Comparison of ENCODE assay signal across 16 cellular contexts in genomic region chr9:335373-335772, GRCh38.
DNase-seq lines count a peak whose midpoint lies in the region; ATAC-seq and TF ChIP-seq lines count a peak whose summit lies in the region.
"Had no signal": no experiment of that assay in that cellular context is flagged by ENCODE, and none has a peak within 500 bp of the region (broad histone marks: within the 10 kb centered on the region; RNA-seq: fewer than 3 reads in every experiment).

No MANE protein-coding gene starts in this region.

- no peaks in the 10 kb centered on the region for H3K9me3 ChIP-seq in T-helper 17 cell (ENCODE audit: control insufficient read depth, low read length, poor library complexity, severe bottlenecking)
- H3K9me3 ChIP-seq in naive thymus-derived CD4-positive, alpha-beta T cell (ENCODE audit: control insufficient read depth in 2 of 3, low read length in 3 of 3): no peaks in the 10 kb centered on the region
- H3K9me3 ChIP-seq: Peyer's patch had no signal

- CTCF ChIA-PET in naive thymus-derived CD4-positive, alpha-beta T cell (lab: Charles Lee): interaction anchor here (1.2 kb wide), 1 partner anchor 159 kb away, joined by 3 read pairs; no protein-coding TSS in a partner anchor

- no peaks in the 10 kb centered on the region for H3K27me3 Mint-ChIP-seq in T-helper 1 cell treated with Interleukin-12 subunit alpha and Interleukin-12 subunit beta and Interleukin-4 antibody, amounts not matched to agents 30 μg/mL and 1 μg/mL, for 36 hours (ENCODE audit: low read depth)
- no peaks in the 10 kb centered on the region for H3K27me3 Mint-ChIP-seq in T-helper 17 cell
- no peaks in the 10 kb centered on the region for H3K27me3 Mint-ChIP-seq in naive thymus-derived CD4-positive, alpha-beta T cell
- H3K27me3 Mint-ChIP-seq in endothelial cell (ENCODE audit: unreplicated experiment): no peaks in the 10 kb centered on the region

- intact Hi-C loops in naive thymus-derived CD4-positive, alpha-beta T cell (cut with micrococcal nuclease): loop anchor here in 1 of 2 donors (10.0 kb wide), 1 partner anchor 89 kb away; no protein-coding TSS in a partner anchor

- H3K27ac ChIP-seq in naive thymus-derived CD4-positive, alpha-beta T cell (ENCODE audit: low read depth, low read length): no peak overlapping the region
- H3K27ac ChIP-seq: Peyer's patch had no signal

- peak overlapping the region; percentile 1 for H3K4me3 Mint-ChIP-seq in T-helper 1 cell treated with Interleukin-12 subunit alpha and Interleukin-12 subunit beta and Interleukin-4 antibody, amounts not matched to agents 30 μg/mL and 1 μg/mL, for 36 hours
- no peak overlapping the region for H3K4me3 Mint-ChIP-seq in T-helper 17 cell
- H3K4me3 Mint-ChIP-seq in naive thymus-derived CD4-positive, alpha-beta T cell: peak overlapping the region in 7 of 10 donors; percentile 22 to 66 (median 47)
- H3K4me3 Mint-ChIP-seq in endothelial cell (ENCODE audit: unreplicated experiment): no peak overlapping the region

- no peak overlapping the region for H3K4me3 ChIP-seq in naive thymus-derived CD4-positive, alpha-beta T cell (ENCODE audit: low read length)
- H3K4me3 ChIP-seq: Peyer's patch had no signal

- no peak for DNase-seq in T-helper 1 cell
- no peak for DNase-seq in activated naive CD4-positive, alpha-beta T cell treated with anti-CD3 and anti-CD28 coated beads, Interleukin-2, amount 50 U/mL, for 72 hours (ENCODE audit: low spot score in 2 of 2)
- no peak for DNase-seq in activated naive CD4-positive, alpha-beta T cell treated with Interleukin-2 at 50 U/mL for 16 hours
- DNase-seq in T-helper 17 cell: no peak
- DNase-seq in naive thymus-derived CD4-positive, alpha-beta T cell: peak in 5 of 9 donors; percentile 6 to 31 (median 22)
- no peak for DNase-seq in EL
- no peak for DNase-seq in endothelial cell (ENCODE audit: low spot score)
- DNase-seq: 8988T, C1 segment of cervical spinal cord, Calu3, NCI-H1436 treated with DMSO at 0.1 percent for 48 hours, NCI-H2081, NCI-H510A treated with DMSO at 0.1 percent for 48 hours, Peyer's patch had no signal

- no peaks in the 10 kb centered on the region for H3K9me3 Mint-ChIP-seq in T-helper 1 cell treated with Interleukin-12 subunit alpha and Interleukin-12 subunit beta and Interleukin-4 antibody, amounts not matched to agents 30 μg/mL and 1 μg/mL, for 36 hours
- no peaks in the 10 kb centered on the region for H3K9me3 Mint-ChIP-seq in activated naive CD4-positive, alpha-beta T cell treated with anti-CD3 and anti-CD28 coated beads, Interleukin-2, amount 50 U/mL, for 72 hours
- no peaks in the 10 kb centered on the region for H3K9me3 Mint-ChIP-seq in naive thymus-derived CD4-positive, alpha-beta T cell
- H3K9me3 Mint-ChIP-seq in endothelial cell (ENCODE audit: unreplicated experiment): no peaks in the 10 kb centered on the region

- peaks cover 50 to 95% (median 53%) of the 10 kb centered on the region in 3 experiments for H3K36me3 ChIP-seq in naive thymus-derived CD4-positive, alpha-beta T cell (ENCODE audit: control insufficient read depth in 2 of 3, insufficient read depth in 3 of 3, low read length in 3 of 3)

- peak overlapping the region; percentile 75 for H3K27ac Mint-ChIP-seq in T-helper 1 cell treated with Interleukin-12 subunit alpha and Interleukin-12 subunit beta and Interleukin-4 antibody, amounts not matched to agents 30 μg/mL and 1 μg/mL, for 36 hours
- peak overlapping the region; percentile 13 to 14 for H3K27ac Mint-ChIP-seq in activated naive CD4-positive, alpha-beta T cell treated with anti-CD3 and anti-CD28 coated beads, Interleukin-2, amount 50 U/mL, for 72 hours
- H3K27ac Mint-ChIP-seq in T-helper 17 cell (peak overlapping the region; percentile 90), endothelial cell (ENCODE audit: unreplicated experiment) (no peak overlapping the region)
- H3K27ac Mint-ChIP-seq in naive thymus-derived CD4-positive, alpha-beta T cell: peak overlapping the region; percentile 43 to 92 (median 72)

- peaks cover 0 to 8% of the 10 kb centered on the region in 2 donors for H3K4me1 ChIP-seq in naive thymus-derived CD4-positive, alpha-beta T cell (ENCODE audit: control insufficient read depth in 2 of 2, insufficient read depth in 2 of 2, low read length in 2 of 2)
- H3K4me1 ChIP-seq: Peyer's patch had no signal

- H3K4me1 Mint-ChIP-seq in T-helper 1 cell treated with Interleukin-12 subunit alpha and Interleukin-12 subunit beta and Interleukin-4 antibody, amounts not matched to agents 30 μg/mL and 1 μg/mL, for 36 hours (ENCODE audit: low read depth): peaks cover 10% of the 10 kb centered on the region
- H3K4me1 Mint-ChIP-seq in T-helper 17 cell: peaks cover 6% of the 10 kb centered on the region
- peaks cover 13 to 42% (median 25%) of the 10 kb centered on the region in 7 donors for H3K4me1 Mint-ChIP-seq in naive thymus-derived CD4-positive, alpha-beta T cell
- H3K4me1 Mint-ChIP-seq in endothelial cell (ENCODE audit: unreplicated experiment): no peaks in the 10 kb centered on the region

- TF ChIP-seq CTCF in endothelial cell (IDR thresholded peaks at IDR 0.05; ENCODE audit: unreplicated experiment): no peak

- H3K27me3 ChIP-seq in naive thymus-derived CD4-positive, alpha-beta T cell (ENCODE audit: control insufficient read depth in 2 of 2, insufficient read depth in 2 of 2, low read length in 2 of 2): no peaks in the 10 kb centered on the region
- H3K27me3 ChIP-seq: Peyer's patch had no signal

- ATAC-seq in activated naive CD4-positive, alpha-beta T cell treated with anti-CD3 and anti-CD28 coated beads, Interleukin-2, amount 50 U/mL, for 72 hours: no peak
- ATAC-seq in T-helper 17 cell: peak; percentile 65
- ATAC-seq in naive thymus-derived CD4-positive, alpha-beta T cell: peak; percentile 50
- ATAC-seq: HCT116 had no signal

- POLR2A ChIA-PET in naive thymus-derived CD4-positive, alpha-beta T cell (lab: Charles Lee): no interaction called here

- H3K36me3 Mint-ChIP-seq in T-helper 1 cell treated with Interleukin-12 subunit alpha and Interleukin-12 subunit beta and Interleukin-4 antibody, amounts not matched to agents 30 μg/mL and 1 μg/mL, for 36 hours (ENCODE audit: low read depth): peaks cover 69% of the 10 kb centered on the region
- peaks cover 11 to 40% of the 10 kb centered on the region in 2 donors for H3K36me3 Mint-ChIP-seq in activated naive CD4-positive, alpha-beta T cell treated with anti-CD3 and anti-CD28 coated beads, Interleukin-2, amount 50 U/mL, for 72 hours
- peaks cover 10% of the 10 kb centered on the region for H3K36me3 Mint-ChIP-seq in T-helper 17 cell (ENCODE audit: low read depth)
- H3K36me3 Mint-ChIP-seq in naive thymus-derived CD4-positive, alpha-beta T cell: peaks cover 22 to 72% (median 47%) of the 10 kb centered on the region in 5 donors
- no peaks in the 10 kb centered on the region for H3K36me3 Mint-ChIP-seq in endothelial cell (ENCODE audit: low read depth, unreplicated experiment)

Comparison
In these comparisons a context has a peak if more than half of its experiments do, and no peak if none do; other contexts are left out.
1. H3K4me3 Mint-ChIP-seq: peak in T-helper 1 cell treated with Interleukin-12 subunit alpha and Interleukin-12 subunit beta and Interleukin-4 antibody, amounts not matched to agents 30 μg/mL and 1 μg/mL, for 36 hours (single experiment) and naive thymus-derived CD4-positive, alpha-beta T cell (7 of 10); none in T-helper 17 cell (single experiment) and endothelial cell (single experiment).
2. DNase-seq: peak in naive thymus-derived CD4-positive, alpha-beta T cell (5 of 9); none in T-helper 1 cell (0 of 5), activated naive CD4-positive, alpha-beta T cell treated with anti-CD3 and anti-CD28 coated beads, Interleukin-2, amount 50 U/mL, for 72 hours (0 of 2), activated naive CD4-positive, alpha-beta T cell treated with Interleukin-2 at 50 U/mL for 16 hours (single experiment), T-helper 17 cell (0 of 3), EL (single experiment) and endothelial cell (single experiment).
3. ATAC-seq: peak in T-helper 17 cell (single experiment) and naive thymus-derived CD4-positive, alpha-beta T cell (single experiment); none in activated naive CD4-positive, alpha-beta T cell treated with anti-CD3 and anti-CD28 coated beads, Interleukin-2, amount 50 U/mL, for 72 hours (0 of 2).